In the genomic region with DNA sequence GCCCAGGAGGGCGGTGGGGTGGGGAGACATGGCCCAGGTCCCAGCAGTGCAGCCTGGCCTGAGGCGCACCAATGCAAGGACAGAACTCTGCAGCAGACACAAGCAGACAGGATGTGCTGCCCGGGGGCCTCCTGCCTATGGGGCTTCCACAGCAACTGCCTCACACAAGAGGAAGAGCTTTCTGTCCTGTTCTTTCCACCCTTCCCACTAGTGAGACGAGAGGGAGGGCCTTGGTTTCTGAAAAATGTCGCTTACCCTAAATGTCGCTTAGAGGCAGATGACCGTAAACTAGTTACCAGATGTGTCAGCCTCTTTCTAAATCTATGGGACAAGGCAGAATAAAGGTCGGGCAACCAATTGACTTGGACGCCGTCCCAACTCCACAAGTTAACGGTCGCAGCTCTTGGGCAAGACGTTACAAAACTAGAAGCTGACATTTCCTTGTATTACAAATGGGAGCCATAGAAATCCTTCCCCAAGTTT, we compare ENCODE assay signal across 8 cellular contexts. TPM values are rescaled to one million over a fixed set of nuclear protein-coding genes. Genes with fewer than 3 reads are reported as not detected.
DNase-seq lines count a peak whose midpoint lies in the region; ATAC-seq and TF ChIP-seq lines count a peak whose summit lies in the region.

A gene with protein sequence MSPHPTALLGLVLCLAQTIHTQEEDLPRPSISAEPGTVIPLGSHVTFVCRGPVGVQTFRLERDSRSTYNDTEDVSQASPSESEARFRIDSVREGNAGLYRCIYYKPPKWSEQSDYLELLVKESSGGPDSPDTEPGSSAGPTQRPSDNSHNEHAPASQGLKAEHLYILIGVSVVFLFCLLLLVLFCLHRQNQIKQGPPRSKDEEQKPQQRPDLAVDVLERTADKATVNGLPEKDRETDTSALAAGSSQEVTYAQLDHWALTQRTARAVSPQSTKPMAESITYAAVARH (minus strand): TSS at position 157 of the 483 bp plus-strand sequence. CDS start 127 bp downstream, at position 30.

- 28 to 37% methylated on average over 12 to 13 of the region's 13 CpGs for WGBS in tibial nerve, 2 donors

- H3K4me3 ChIP-seq in tibial nerve, result peak within 1 kb of the TSS in 3 of 4 donors; percentile 15 to 43 (median 29)

- peaks cover 1% of the 10 kb centered on the region for H3K36me3 Mint-ChIP-seq in activated naive CD4-positive, alpha-beta T cell treated with anti-CD3 and anti-CD28 coated beads, Interleukin-2, amount 50 U/mL, for 24 hours

- DNase-seq in midbrain (lab: John Stamatoyannopoulos, UW) (peak; percentile 16), tibial nerve (ENCODE audit: low spot score in 2 of 2) (peak in 1 of 2 donors; percentile 42), NCI-H2029 (lab: John Stamatoyannopoulos, UW) (no peak)

- H3K27ac Mint-ChIP-seq in activated naive CD4-positive, alpha-beta T cell treated with anti-CD3 and anti-CD28 coated beads, Interleukin-2, amount 50 U/mL, for 24 hours, result peak within 1 kb of the TSS; percentile 94

- intact Hi-C loops in T-helper 1 cell treated with Interleukin-12 subunit alpha and Interleukin-12 subunit beta and Interleukin-4 antibody, amounts not matched to agents 30 ng/mL and 1 ng/mL, for 36 hours (cut with micrococcal nuclease), result no loop called here

- H3K27me3 Mint-ChIP-seq in activated naive CD4-positive, alpha-beta T cell treated with anti-CD3 and anti-CD28 coated beads, Interleukin-2, amount 50 U/mL, for 24 hours, result no peaks in the 10 kb centered on the region

- H3K27ac ChIP-seq in tibial nerve, result peak within 1 kb of the TSS in 3 of 4 donors; percentile 53 to 62 (median 59)

- TF ChIP-seq EP300 in tibial nerve (IDR thresholded peaks at IDR 0.05), result peak in 1 of 2 donors; percentile 43

- ATAC-seq in GM18502 (IDR thresholded peaks at IDR 0.05; ENCODE audit: poor library complexity, unreplicated experiment) (no peak), HG02970 (IDR thresholded peaks at IDR 0.05; ENCODE audit: low FRiP score, unreplicated experiment) (no peak), GM21717 (IDR thresholded peaks at IDR 0.05; ENCODE audit: unreplicated experiment) (no peak)

- peak within 1 kb of the TSS; percentile 91 for H3K4me3 Mint-ChIP-seq in activated naive CD4-positive, alpha-beta T cell treated with anti-CD3 and anti-CD28 coated beads, Interleukin-2, amount 50 U/mL, for 24 hours

- no peaks in the 10 kb centered on the region for H3K9me3 Mint-ChIP-seq in activated naive CD4-positive, alpha-beta T cell treated with anti-CD3 and anti-CD28 coated beads, Interleukin-2, amount 50 U/mL, for 24 hours

- no peaks in the 10 kb centered on the region for H3K9me3 ChIP-seq in tibial nerve

- H3K27me3 ChIP-seq in tibial nerve, result no peaks in the 10 kb centered on the region

- no peak for TF ChIP-seq CTCF in tibial nerve (IDR thresholded peaks at IDR 0.05)

- TF ChIP-seq POLR2A in tibial nerve (IDR thresholded peaks at IDR 0.05), result no peak

- peaks cover 84% of the 10 kb centered on the region for H3K4me1 Mint-ChIP-seq in activated naive CD4-positive, alpha-beta T cell treated with anti-CD3 and anti-CD28 coated beads, Interleukin-2, amount 50 U/mL, for 24 hours

- no peaks in the 10 kb centered on the region for H3K4me1 ChIP-seq in tibial nerve

- H3K36me3 ChIP-seq in tibial nerve, result no peaks in the 10 kb centered on the region

RNA-seq across cellular contexts. Expression of the gene that starts here (rescaled TPM):
- total RNA-seq in T-helper 1 cell treated with Interleukin-12 subunit alpha and Interleukin-12 subunit beta and Interleukin-4 antibody, amounts not matched to agents 30 ng/mL and 1 ng/mL, for 36 hours, result 94.0 and 99.5 TPM in 2 replicates
- 10 to 100 TPM; 15.5 to 59.1 (median 31.1) TPM for total RNA-seq in tibial nerve
